Comparison of ENCODE assay signal across 27 cellular contexts in genomic region chr20:44025756-44026155, GRCh38.
"Had no signal": no experiment of that assay in that cellular context is flagged by ENCODE, and none has a peak within 500 bp of the region (broad histone marks: within the 10 kb centered on the region; RNA-seq: fewer than 3 reads in every experiment).

No MANE protein-coding gene starts in this region.

- H3K9ac ChIP-seq: SK-N-SH had no signal

- H3K27me3 ChIP-seq: SJSA1 had no signal

- DNase-seq: activated CD4-positive, alpha-beta T cell treated with anti-CD3 and anti-CD28 coated beads, Interleukin-2, amount 10 ng/mL, durations not matched to agents 24 days and 14 days; activated CD4-positive, alpha-beta T cell treated with anti-CD3 and anti-CD28 coated beads, Interleukin-2, amount 50 U/mL, for 4 hours; activated naive CD4-positive, alpha-beta T cell treated with anti-CD3 and anti-CD28 coated beads, Interleukin-2, amount 10 ng/mL, durations not matched to agents 7 days and 5 days; activated naive CD8-positive, alpha-beta T cell treated with anti-CD3 and anti-CD28 coated beads, Interleukin-2, amount 50 U/mL, for 24 hours; activated T-cell treated with anti-CD3 and anti-CD28 coated beads, Interleukin-2, amount 50 U/mL, for 1 hour; anterior cingulate cortex; central memory CD4-positive, alpha-beta T cell; MG63; NCI-H1048; NCI-H1105 treated with DMSO at 0.1 percent for 48 hours; NCI-H1436; NCI-H1694; NCI-H1930; NCI-H2081 treated with DMSO at 0.1 percent for 48 hours; NCI-H226; NCI-H446 treated with DMSO at 0.1 percent for 48 hours; NCI-H524; SHP77 treated with DMSO at 0.1 percent for 48 hours; SK-N-SH had no signal

- H3K4me3 ChIP-seq: K562, MG63, SJSA1 had no signal

- H3K9me3 Mint-ChIP-seq: activated naive CD8-positive, alpha-beta T cell treated with anti-CD3 and anti-CD28 coated beads, Interleukin-2, amount 50 U/mL, for 24 hours; brain; T-helper 1 cell treated with Interleukin-12 subunit alpha and Interleukin-12 subunit beta and Interleukin-4 antibody, amounts not matched to agents 30 μg/mL and 1 μg/mL, for 36 hours had no signal

- H3K4me3 Mint-ChIP-seq: activated CD4-positive, alpha-beta T cell treated with anti-CD3 and anti-CD28 coated beads, Interleukin-2, amount 10 ng/mL, durations not matched to agents 24 days and 14 days; activated naive CD4-positive, alpha-beta T cell treated with anti-CD3 and anti-CD28 coated beads, Interleukin-2, amount 10 ng/mL, durations not matched to agents 7 days and 5 days; activated naive CD8-positive, alpha-beta T cell; activated naive CD8-positive, alpha-beta T cell treated with anti-CD3 and anti-CD28 coated beads, Interleukin-2, amount 50 U/mL, for 24 hours; brain; T-helper 1 cell treated with Interleukin-12 subunit alpha and Interleukin-12 subunit beta and Interleukin-4 antibody, amounts not matched to agents 30 μg/mL and 1 μg/mL, for 36 hours; T-helper 2 cell treated with Interferon-gamma antibody and Interleukin-4, amounts not matched to agents 5 μg/mL and 100 μg/mL, for 36 hours had no signal

- ATAC-seq: activated naive CD8-positive, alpha-beta T cell treated with anti-CD3 and anti-CD28 coated beads, Interleukin-2, amount 50 U/mL, for 24 hours; K562; Panc1 had no signal

- H3K36me3 ChIP-seq: MG63 had no signal

- H3K9me3 ChIP-seq: MG63, SJSA1, SK-N-SH had no signal

- H3K9me2 ChIP-seq: SK-N-SH had no signal

- H3K27ac Mint-ChIP-seq: activated CD4-positive, alpha-beta T cell treated with anti-CD3 and anti-CD28 coated beads, Interleukin-2, amount 10 ng/mL, durations not matched to agents 24 days and 14 days; activated naive CD4-positive, alpha-beta T cell treated with anti-CD3 and anti-CD28 coated beads, Interleukin-2, amount 10 ng/mL, durations not matched to agents 7 days and 5 days; activated naive CD8-positive, alpha-beta T cell; activated naive CD8-positive, alpha-beta T cell treated with anti-CD3 and anti-CD28 coated beads, Interleukin-2, amount 50 U/mL, for 24 hours; activated T-helper 2 cell treated with anti-CD3 and anti-CD28 coated beads, Interferon-gamma antibody, Interleukin-2, Interleukin-4, amounts not matched to agents 10 μg/mL and 5 μg/mL and 100 μg/mL, durations not matched to agents 14 hours and 24 hours and 36 hours; brain; T-helper 1 cell treated with Interleukin-12 subunit alpha and Interleukin-12 subunit beta and Interleukin-4 antibody, amounts not matched to agents 30 μg/mL and 1 μg/mL, for 36 hours; T-helper 2 cell treated with Interferon-gamma antibody and Interleukin-4, amounts not matched to agents 5 μg/mL and 100 μg/mL, for 36 hours had no signal

- H3K36me3 Mint-ChIP-seq: activated naive CD4-positive, alpha-beta T cell treated with anti-CD3 and anti-CD28 coated beads, Interleukin-2, amount 10 ng/mL, durations not matched to agents 7 days and 5 days; activated naive CD8-positive, alpha-beta T cell; brain had no signal

- H3K4me1 ChIP-seq: SJSA1 had no signal

- H3K4me2 ChIP-seq: SK-N-SH had no signal

- H3K27ac ChIP-seq: SJSA1 had no signal
